ENCODE assay signal across 8 cellular contexts in the genomic region with DNA sequence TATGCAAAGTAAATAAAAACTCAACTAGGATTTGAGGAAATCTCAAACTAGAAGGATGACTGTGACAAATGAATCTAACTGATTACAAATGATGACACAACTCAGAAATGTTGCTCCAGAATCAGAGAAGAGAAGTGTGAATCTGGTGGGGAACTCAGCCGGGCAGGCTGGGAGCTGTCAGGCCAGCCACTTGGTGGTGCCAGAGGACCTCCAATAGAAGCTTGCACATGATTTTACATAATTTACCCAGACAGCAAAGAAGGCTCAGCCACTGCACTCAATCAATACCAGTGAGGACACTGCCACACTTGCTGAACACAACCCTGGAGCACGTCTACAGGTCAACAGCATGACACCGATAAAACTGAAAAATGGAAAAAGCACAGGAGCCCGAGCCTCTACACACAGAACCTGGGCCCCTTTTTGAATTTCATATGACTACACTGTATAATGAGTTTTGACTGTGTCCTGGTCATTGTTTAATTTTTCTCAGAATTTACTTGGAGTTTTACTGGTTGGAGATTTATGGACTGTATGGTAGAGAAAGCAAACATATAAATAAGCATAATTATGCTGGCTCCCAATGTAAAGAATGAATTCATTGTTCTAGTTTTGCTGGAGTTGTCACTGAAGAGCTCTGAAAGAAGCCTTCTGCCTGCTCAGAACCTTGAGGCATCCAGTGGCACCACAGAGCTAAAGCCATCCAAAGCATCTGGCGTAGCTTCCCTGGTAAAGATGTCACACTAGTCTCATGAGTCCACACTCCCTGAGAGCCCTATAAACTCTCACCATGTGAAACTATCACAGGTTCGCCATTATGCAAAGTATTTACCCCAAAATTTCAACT.
DNase-seq lines count a peak whose midpoint lies in the region; ATAC-seq and TF ChIP-seq lines count a peak whose summit lies in the region.

No MANE protein-coding gene starts in this region.

- H3K9me3 ChIP-seq in vagina: no peaks in the 10 kb centered on the region

- no peak overlapping the region for H3K27ac ChIP-seq in C4-2B
- H3K27ac ChIP-seq in vagina: peak overlapping the region; percentile 30

- peak; percentile 71 to 81 for DNase-seq in NOMO-1 (lab: John Stamatoyannopoulos, UW; ENCODE audit: unreplicated experiment in 2 of 2)
- peak; percentile 29 to 50 for DNase-seq in activated T-cell treated with anti-CD3 and anti-CD28 coated beads, Interleukin-2, amount 50 U/mL, for 48 hours
- peak; percentile 69 for DNase-seq in foreskin melanocyte
- peak in 49 of 56 donors; percentile 4 to 82 (median 46) for DNase-seq in nucleus accumbens (lab: John Stamatoyannopoulos, UW)
- no peak for DNase-seq in vagina (ENCODE audit: extremely low spot score in 2 of 2)

- intact Hi-C loops in vagina (cut with DNase I): no loop called here

- peak; percentile 82 for TF ChIP-seq CTCF in C4-2B (conservative IDR thresholded peaks at IDR 0.05)
- peak; percentile 37 to 82 (median 67) for TF ChIP-seq CTCF in vagina (IDR thresholded peaks at IDR 0.05)

- no peaks in the 10 kb centered on the region for H3K27me3 ChIP-seq in vagina

- no peaks in the 10 kb centered on the region for H3K4me1 ChIP-seq in vagina

- H3K36me3 ChIP-seq in vagina: no peaks in the 10 kb centered on the region

- H3K4me3 ChIP-seq in vagina: no peak overlapping the region

- TF ChIP-seq POLR2A in vagina (IDR thresholded peaks at IDR 0.05): no peak

- ATAC-seq in GM19023 (IDR thresholded peaks at IDR 0.05; ENCODE audit: unreplicated experiment) (peak; percentile 72), HG03558 (IDR thresholded peaks at IDR 0.05; ENCODE audit: extremely low read depth, unreplicated experiment) (peak; percentile 43)

Comparison
In these comparisons a context has a peak if more than half of its experiments do, and no peak if none do; other contexts are left out.
1. DNase-seq: peak in NOMO-1 (2 of 2), activated T-cell treated with anti-CD3 and anti-CD28 coated beads, Interleukin-2, amount 50 U/mL, for 48 hours (2 of 2), foreskin melanocyte (single experiment) and nucleus accumbens (49 of 56); none in vagina (0 of 2).